3 cellular contexts compared by ENCODE assay signal in genomic region chr11:22561283-22561682, GRCh38.
"Had no signal": no experiment of that assay in that cellular context is flagged by ENCODE, and none has a peak within 500 bp of the region (broad histone marks: within the 10 kb centered on the region; RNA-seq: fewer than 3 reads in every experiment).

No MANE protein-coding gene starts in this region.

- DNase-seq: GDM1, GF-D8 had no signal

- ATAC-seq: GM12878 had no signal

- H3K4me3 ChIP-seq: GM12878 had no signal
